Comparison of ENCODE assay signal across 19 cellular contexts in the genomic region with DNA sequence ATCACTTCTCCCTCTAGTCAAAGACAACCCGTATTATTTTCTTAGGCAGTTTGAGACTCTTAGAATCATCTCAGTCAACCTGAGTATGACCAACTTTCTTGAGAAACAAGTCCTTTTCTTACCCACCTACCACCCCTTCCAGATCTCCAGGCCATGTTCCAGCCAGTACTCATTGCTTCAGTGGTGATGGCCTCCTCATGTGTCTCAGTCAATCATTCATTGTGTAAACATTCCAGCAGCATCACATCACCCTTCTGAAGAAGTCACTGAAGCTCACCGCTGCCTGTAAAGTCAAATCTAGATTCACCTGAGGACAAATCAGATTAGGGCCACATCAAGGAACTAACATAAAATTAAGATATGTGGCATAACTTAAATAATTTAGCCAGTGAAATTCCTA.
DNase-seq lines count a peak whose midpoint lies in the region; ATAC-seq and TF ChIP-seq lines count a peak whose summit lies in the region.
"Had no signal": no experiment of that assay in that cellular context is flagged by ENCODE, and none has a peak within 500 bp of the region (broad histone marks: within the 10 kb centered on the region; RNA-seq: fewer than 3 reads in every experiment).

No MANE protein-coding gene starts in this region.

- no peaks in the 10 kb centered on the region for H3K9me3 Mint-ChIP-seq in neural progenitor cell
- H3K9me3 Mint-ChIP-seq: stimulated activated effector memory CD8-positive, alpha-beta T cell treated with anti-CD3 and anti-CD28 coated beads, Interleukin-12 subunit alpha, Interleukin-12 subunit beta, amount 100 ng/mL, for 72 hours; T-helper 1 cell treated with Interleukin-12 subunit alpha and Interleukin-12 subunit beta and Interleukin-4 antibody, amounts not matched to agents 30 μg/mL and 1 μg/mL, for 36 hours had no signal

- H3K4me3 ChIP-seq in epithelial cell of esophagus (ENCODE audit: low read length) = no peak overlapping the region
- H3K4me3 ChIP-seq in neural progenitor cell = no peak overlapping the region
- no peak overlapping the region for H3K4me3 ChIP-seq in adrenal gland
- H3K4me3 ChIP-seq in H7 (ENCODE audit: insufficient read depth, low read depth, low read length) = no peak overlapping the region

- peaks cover 10% of the 10 kb centered on the region for H3K4me1 ChIP-seq in neural progenitor cell
- H3K4me1 ChIP-seq in adrenal gland (replicated peaks in 1 of 2) = no peaks in the 10 kb centered on the region

- H3K4me2 ChIP-seq in neural progenitor cell = no peak overlapping the region

- no peaks in the 10 kb centered on the region for H3F3A ChIP-seq in neural progenitor cell (ENCODE audit: low read depth)

- H4K20me1 ChIP-seq in neural progenitor cell (ENCODE audit: low read depth) = no peaks in the 10 kb centered on the region

- 85 to 94% (median 92%) methylated on average over 1 to 2 of the region's 2 CpGs for WGBS in adrenal gland, 4 donors

- no peak overlapping the region for H2AFZ ChIP-seq in neural progenitor cell (replicated peaks)

- H3K4me1 Mint-ChIP-seq in neural progenitor cell = peaks cover 12% of the 10 kb centered on the region
- H3K4me1 Mint-ChIP-seq: B cell; stimulated activated effector memory CD8-positive, alpha-beta T cell treated with anti-CD3 and anti-CD28 coated beads, Interleukin-12 subunit alpha, Interleukin-12 subunit beta, amount 100 ng/mL, for 72 hours had no signal

- H3K27me3 ChIP-seq in neural progenitor cell = no peaks in the 10 kb centered on the region
- no peaks in the 10 kb centered on the region for H3K27me3 ChIP-seq in adrenal gland
- no peaks in the 10 kb centered on the region for H3K27me3 ChIP-seq in H7 (ENCODE audit: control insufficient read depth, insufficient read depth, low read length)

- H3K36me3 ChIP-seq in neural progenitor cell (no peaks in the 10 kb centered on the region), adrenal gland (replicated peaks in 1 of 2) (no peaks in the 10 kb centered on the region), H7 (replicated peaks; ENCODE audit: control insufficient read depth, insufficient read depth, low read length) (no peaks in the 10 kb centered on the region)

- H3K4me3 Mint-ChIP-seq in neural progenitor cell = no peak overlapping the region
- H3K4me3 Mint-ChIP-seq: B cell; stimulated activated effector memory CD8-positive, alpha-beta T cell treated with anti-CD3 and anti-CD28 coated beads, Interleukin-12 subunit alpha, Interleukin-12 subunit beta, amount 100 ng/mL, for 72 hours; T-helper 1 cell treated with Interleukin-12 subunit alpha and Interleukin-12 subunit beta and Interleukin-4 antibody, amounts not matched to agents 30 μg/mL and 1 μg/mL, for 36 hours had no signal

- no peak for TF ChIP-seq CTCF in epithelial cell of esophagus (IDR thresholded peaks at IDR 0.05; ENCODE audit: insufficient read depth, low read depth, low read length, missing control alignments)
- TF ChIP-seq CTCF in neural progenitor cell (IDR thresholded peaks at IDR 0.05) = no peak
- TF ChIP-seq CTCF in adrenal gland (IDR thresholded peaks at IDR 0.05) = no peak

- intact Hi-C loops in adrenal gland (cut with DNase I) = no loop called here

- H3K9me3 ChIP-seq in neural progenitor cell (ENCODE audit: low read depth) (no peaks in the 10 kb centered on the region), adrenal gland (replicated peaks in 1 of 3) (no peaks in the 10 kb centered on the region)

- H3K27me3 Mint-ChIP-seq in neural progenitor cell (ENCODE audit: insufficient read depth, low read depth) = peaks cover 4% of the 10 kb centered on the region
- H3K27me3 Mint-ChIP-seq: B cell had no signal

- H3K79me2 ChIP-seq in neural progenitor cell (ENCODE audit: low read depth) = no peaks in the 10 kb centered on the region

- no peak for TF ChIP-seq POLR2A in adrenal gland (IDR thresholded peaks at IDR 0.05)

- H3K27ac ChIP-seq in neural progenitor cell = no peak overlapping the region
- no peak overlapping the region for H3K27ac ChIP-seq in adrenal gland

- ATAC-seq in HG02981 (IDR thresholded peaks at IDR 0.05; ENCODE audit: unreplicated experiment) = no peak
- no peak for ATAC-seq in GM19395 (IDR thresholded peaks at IDR 0.05; ENCODE audit: unreplicated experiment)
- ATAC-seq: stimulated activated effector memory CD8-positive, alpha-beta T cell treated with anti-CD3 and anti-CD28 coated beads, Interleukin-12 subunit alpha, Interleukin-12 subunit beta, amount 100 ng/mL, for 72 hours had no signal

- peak overlapping the region; percentile 16 for H3K27ac Mint-ChIP-seq in neural progenitor cell
- H3K27ac Mint-ChIP-seq: B cell; stimulated activated effector memory CD8-positive, alpha-beta T cell treated with anti-CD3 and anti-CD28 coated beads, Interleukin-12 subunit alpha, Interleukin-12 subunit beta, amount 100 ng/mL, for 72 hours; T-helper 1 cell treated with Interleukin-12 subunit alpha and Interleukin-12 subunit beta and Interleukin-4 antibody, amounts not matched to agents 30 μg/mL and 1 μg/mL, for 36 hours had no signal

- no peak overlapping the region for H3K9ac ChIP-seq in neural progenitor cell

- peak; percentile 41 for DNase-seq in Daoy (ENCODE audit: low read depth)
- DNase-seq in M059J (ENCODE audit: low read depth) = peak; percentile 75
- peak; percentile 92 for DNase-seq in epithelial cell of esophagus (ENCODE audit: low read depth)
- DNase-seq in neural progenitor cell (ENCODE audit: low spot score) = no peak
- no peak for DNase-seq in adrenal gland
- DNase-seq in H7 = no peak
- DNase-seq: activated CD4-positive, alpha-beta T cell treated with anti-CD3 and anti-CD28 coated beads for 48 hours; activated T-cell treated with anti-CD3 and anti-CD28 coated beads, Interleukin-2, amount 50 U/mL, for 48 hours; dermis blood vessel endothelial cell; DND-41; kidney; MM.1S; NCI-H2081 treated with DMSO at 0.1 percent for 48 hours; stimulated activated CD4-positive, alpha-beta T cell treated with anti-CD3 and anti-CD28 coated beads, Interleukin-4, amount 100 ng/mL, for 24 hours had no signal

- no peaks in the 10 kb centered on the region for H3K36me3 Mint-ChIP-seq in neural progenitor cell
- H3K36me3 Mint-ChIP-seq: stimulated activated effector memory CD8-positive, alpha-beta T cell treated with anti-CD3 and anti-CD28 coated beads, Interleukin-12 subunit alpha, Interleukin-12 subunit beta, amount 100 ng/mL, for 72 hours had no signal

Comparison
In these comparisons a context has a peak if more than half of its experiments do, and no peak if none do; other contexts are left out.
1. DNase-seq: peak in Daoy (single experiment), M059J (single experiment) and epithelial cell of esophagus (single experiment); none in neural progenitor cell (single experiment), adrenal gland (0 of 7) and H7 (single experiment).